Comparison of ENCODE assay signal across 8 cellular contexts in genomic region chr5:135565691-135566421, GRCh38. TPM values are rescaled to one million over a fixed set of nuclear protein-coding genes. Genes with fewer than 3 reads are reported as not detected.
DNase-seq lines count a peak whose midpoint lies in the region; ATAC-seq and TF ChIP-seq lines count a peak whose summit lies in the region.

No MANE protein-coding gene starts in this region.

- H3K4me3 ChIP-seq in DND-41 (ENCODE audit: low read depth in 1 of 2, low read length in 2 of 2): no peak overlapping the region
- no peak overlapping the region for H3K4me3 ChIP-seq in thyroid gland (replicated peaks in 1 of 3)

- ATAC-seq in DND-41 (ENCODE audit: insufficient read depth, low read depth) (peak; percentile 85), HG03159 (IDR thresholded peaks at IDR 0.05; ENCODE audit: unreplicated experiment) (peak; percentile 60), GM21786 (IDR thresholded peaks at IDR 0.05; ENCODE audit: unreplicated experiment) (no peak)

- H3K4me1 ChIP-seq in DND-41 (ENCODE audit: insufficient read depth, low read length): no peaks in the 10 kb centered on the region
- H3K4me1 ChIP-seq in thyroid gland: no peaks in the 10 kb centered on the region

- no peaks in the 10 kb centered on the region for H4K20me1 ChIP-seq in DND-41 (ENCODE audit: insufficient read depth, low read length)

- H3K27ac ChIP-seq in DND-41 (ENCODE audit: low read length) (no peak overlapping the region), thyroid gland (no peak overlapping the region)

- H3K9ac ChIP-seq in DND-41 (ENCODE audit: low read depth, low read length): no peak overlapping the region

- TF ChIP-seq POLR2A in thyroid gland (IDR thresholded peaks at IDR 0.05): no peak

- intact Hi-C loops in thyroid gland (cut with DNase I): no loop called here

- DNase-seq in DND-41 (peak; percentile 75), OCI-M1 (lab: John Stamatoyannopoulos, UW) (peak; percentile 86), fibroblast of the conjunctiva (ENCODE audit: low read depth) (peak; percentile 26), nucleus accumbens (lab: John Stamatoyannopoulos, UW) (peak in 47 of 56 donors; percentile 7 to 81 (median 41)), thyroid gland (peak; percentile 62 to 68)
- peak; percentile 83 to 84 for DNase-seq in activated T-cell treated with anti-CD3 and anti-CD28 coated beads, Interleukin-2, amount 50 U/mL, for 48 hours

- 25 to 27% methylated on average over 16 of the region's 16 CpGs for WGBS in thyroid gland, 2 donors

- H3K27me3 ChIP-seq in DND-41 (ENCODE audit: insufficient read depth, low read length, poor library complexity) (peaks cover 17% of the 10 kb centered on the region), thyroid gland (no peaks in the 10 kb centered on the region)

- H3K9me3 ChIP-seq in DND-41 (ENCODE audit: insufficient read depth, low read length, severe bottlenecking) (no peaks in the 10 kb centered on the region), thyroid gland (no peaks in the 10 kb centered on the region)

- no peak overlapping the region for H2AFZ ChIP-seq in DND-41 (ENCODE audit: low read depth, low read length)

- H3K36me3 ChIP-seq in DND-41 (ENCODE audit: insufficient read depth, low read length) (no peaks in the 10 kb centered on the region), thyroid gland (no peaks in the 10 kb centered on the region)

- H3K79me2 ChIP-seq in DND-41 (ENCODE audit: insufficient read depth, low read length): no peaks in the 10 kb centered on the region

- TF ChIP-seq CTCF in DND-41 (IDR thresholded peaks at IDR 0.05; ENCODE audit: borderline replicate concordance, extremely low read depth, low read length, poor library complexity, severe bottlenecking) (peak; percentile 95), thyroid gland (IDR thresholded peaks at IDR 0.05) (peak; percentile 44 to 84 (median 64))

- H3K4me2 ChIP-seq in DND-41 (ENCODE audit: insufficient read depth, low read length): no peak overlapping the region

RNA-seq across cellular contexts. Expression of gene CXCL14, which starts 12.9 kb away (rescaled TPM):
- 10 to 100 TPM; 39.4 to 57.0 (median 48.9) TPM for total RNA-seq in thyroid gland

RNA-seq across cellular contexts. Expression of gene NEUROG1, which starts 30.1 kb away (rescaled TPM):
- total RNA-seq in thyroid gland: not detected

Comparison
In these comparisons a context has a peak if more than half of its experiments do, and no peak if none do; other contexts are left out.
1. DNase-seq: peak in every context shown above with its lines; median percentile 86 in OCI-M1; 84 in activated T-cell treated with anti-CD3 and anti-CD28 coated beads, Interleukin-2, amount 50 U/mL, for 48 hours; 75 in DND-41; 65 in thyroid gland; 41 in nucleus accumbens; 26 in fibroblast of the conjunctiva.